1 cellular context compared by ENCODE assay signal in genomic region chr7:963236-964078, GRCh38.
TF ChIP-seq lines count a peak whose summit lies in the region.

No MANE protein-coding gene starts in this region.

TF ChIP-seq in GM23338, 12 proteins besides CTCF, POLR2A, EP300 and RAD21 (continued from another document):
- no peak for TF ChIP-seq ZNF462 (CRISPR knock-in tag; IDR thresholded peaks at IDR 0.05)
- TF ChIP-seq, protein P1, sequence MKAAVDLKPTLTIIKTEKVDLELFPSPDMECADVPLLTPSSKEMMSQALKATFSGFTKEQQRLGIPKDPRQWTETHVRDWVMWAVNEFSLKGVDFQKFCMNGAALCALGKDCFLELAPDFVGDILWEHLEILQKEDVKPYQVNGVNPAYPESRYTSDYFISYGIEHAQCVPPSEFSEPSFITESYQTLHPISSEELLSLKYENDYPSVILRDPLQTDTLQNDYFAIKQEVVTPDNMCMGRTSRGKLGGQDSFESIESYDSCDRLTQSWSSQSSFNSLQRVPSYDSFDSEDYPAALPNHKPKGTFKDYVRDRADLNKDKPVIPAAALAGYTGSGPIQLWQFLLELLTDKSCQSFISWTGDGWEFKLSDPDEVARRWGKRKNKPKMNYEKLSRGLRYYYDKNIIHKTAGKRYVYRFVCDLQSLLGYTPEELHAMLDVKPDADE (IDR thresholded peaks at IDR 0.05): no peak
- TF ChIP-seq JUNB (IDR thresholded peaks at IDR 0.05; ENCODE audit: unreplicated experiment): no peak
- no peak for TF ChIP-seq NANOG (IDR thresholded peaks at IDR 0.05; ENCODE audit: borderline replicate concordance)
- no peak for TF ChIP-seq POLR2AphosphoS5 (IDR thresholded peaks at IDR 0.05; ENCODE audit: low read depth)
- no peak for TF ChIP-seq ZNF114 (CRISPR knock-in tag; IDR thresholded peaks at IDR 0.05)
- TF ChIP-seq CREB1 (CRISPR knock-in tag; IDR thresholded peaks at IDR 0.05; ENCODE audit: low read depth): no peak
- TF ChIP-seq ZNF331 (CRISPR knock-in tag; IDR thresholded peaks at IDR 0.05; ENCODE audit: low read depth): no peak
- no peak for TF ChIP-seq STAT1 (IDR thresholded peaks at IDR 0.05; ENCODE audit: unreplicated experiment)
- TF ChIP-seq EZH2 (IDR thresholded peaks at IDR 0.05; ENCODE audit: low read depth, unreplicated experiment): no peak
- no peak for TF ChIP-seq EZH2phosphoT487 (IDR thresholded peaks at IDR 0.05; ENCODE audit: unreplicated experiment)
TF ChIP-seq in GM23338: peak in this region for 0.
